25 cellular contexts compared by ENCODE assay signal in genomic region chr7:17247357-17247756, GRCh38. TPM values are rescaled to one million over a fixed set of nuclear protein-coding genes. Genes with fewer than 3 reads are reported as not detected.
DNase-seq lines count a peak whose midpoint lies in the region; ATAC-seq, FAIRE-seq and TF ChIP-seq lines count a peak whose summit lies in the region.
"Had no signal": no experiment of that assay in that cellular context is flagged by ENCODE, and none has a peak within 500 bp of the region (broad histone marks: within the 10 kb centered on the region; RNA-seq: fewer than 3 reads in every experiment).

No MANE protein-coding gene starts in this region.

- no peak overlapping the region for H2BK15ac ChIP-seq in mesendoderm (replicated peaks; ENCODE audit: low read depth)

- H2BK5ac ChIP-seq in mesendoderm (ENCODE audit: low read length): no peak overlapping the region

- H3K4ac ChIP-seq in mesendoderm (ENCODE audit: low read depth, low read length): no peak overlapping the region

- H2AK5ac ChIP-seq in mesendoderm (ENCODE audit: low read length): no peak overlapping the region

- TF ChIP-seq CTCF in right atrium auricular region (IDR thresholded peaks at IDR 0.05) (no peak), heart right ventricle (IDR thresholded peaks at IDR 0.05) (no peak)

- H3K27ac ChIP-seq in right atrium auricular region: no peak overlapping the region
- H3K27ac ChIP-seq in heart right ventricle: no peak overlapping the region
- no peak overlapping the region for H3K27ac ChIP-seq in mesendoderm (ENCODE audit: low read depth, low read length)
- H3K27ac ChIP-seq: A549; BLaER1 treated with 17β-estradiol and CSF1 and Interleukin-3, amounts not matched to agents 10 nM and 100 nM had no signal

- intact Hi-C loops in Right ventricle myocardium inferior (cut with DNase I) (no loop called here), left ventricle myocardium superior (cut with micrococcal nuclease) (no loop called here), heart right ventricle (cut with DNase I) (no loop called here)

- no peak overlapping the region for H3K9ac ChIP-seq in mesendoderm (ENCODE audit: low read length)
- H3K9ac ChIP-seq: BLaER1 treated with 17β-estradiol and CSF1 and Interleukin-3, amounts not matched to agents 10 nM and 100 nM had no signal

- no peaks in the 10 kb centered on the region for H3K79me2 ChIP-seq in mesendoderm (ENCODE audit: control insufficient read depth, insufficient read depth, low read length)

- no peak overlapping the region for H4K8ac ChIP-seq in mesendoderm (ENCODE audit: low read depth, low read length)

- no peak overlapping the region for H3K4me2 ChIP-seq in mesendoderm (ENCODE audit: low read length)
- H3K4me2 ChIP-seq: A549; BLaER1 treated with 17β-estradiol and CSF1 and Interleukin-3, amounts not matched to agents 10 nM and 100 nM; GM23338 had no signal

- H3K18ac ChIP-seq in mesendoderm (ENCODE audit: low read length): no peak overlapping the region

- H3K4me1 ChIP-seq in right atrium auricular region (no peaks in the 10 kb centered on the region), heart right ventricle (no peaks in the 10 kb centered on the region), mesendoderm (ENCODE audit: control insufficient read depth, low read depth, low read length) (no peaks in the 10 kb centered on the region)
- H3K4me1 ChIP-seq: BE2C; BLaER1 treated with 17β-estradiol and CSF1 and Interleukin-3, amounts not matched to agents 10 nM and 100 nM; HAP-1 had no signal

- TF ChIP-seq POLR2A in H54 (IDR thresholded peaks at IDR 0.05; ENCODE audit: low read depth, low read length): no peak

- peak; percentile 33 for FAIRE-seq in H54 (lab: Jason Lieb, UNC)
- FAIRE-seq: A549, GM12891, GM18507 had no signal

- no peaks in the 10 kb centered on the region for H3K36me3 ChIP-seq in right atrium auricular region
- H3K36me3 ChIP-seq in heart right ventricle: no peaks in the 10 kb centered on the region
- H3K36me3 ChIP-seq in mesendoderm (ENCODE audit: control insufficient read depth, insufficient read depth, low read length): no peaks in the 10 kb centered on the region
- H3K36me3 ChIP-seq: BE2C; BLaER1 treated with 17β-estradiol and CSF1 and Interleukin-3, amounts not matched to agents 10 nM and 100 nM; HAP-1 had no signal

- no peak overlapping the region for H4K5ac ChIP-seq in mesendoderm (ENCODE audit: low read length)

- peak; percentile 42 for DNase-seq in Right ventricle myocardium inferior (ENCODE audit: missing footprints)
- no peak for DNase-seq in right atrium auricular region (ENCODE audit: low spot score)
- peak; percentile 37 for DNase-seq in left ventricle myocardium superior
- no peak for DNase-seq in heart right ventricle
- DNase-seq in H54 (ENCODE audit: insufficient read length, low spot score): no peak
- DNase-seq in mesendoderm: peak; percentile 26
- DNase-seq in activated CD4-positive, CD25-positive, alpha-beta regulatory T cell treated with anti-CD3 and anti-CD28 coated beads, Interleukin-2, amount 50 U/mL, for 72 hours: no peak
- no peak for DNase-seq in hippocampal formation (lab: John Stamatoyannopoulos, UW)
- DNase-seq: 8988T; ACHN; AML-193; BE2C; CD4-positive, alpha-beta T cell; CD8-positive, alpha-beta memory T cell; DMS53; DMS79 treated with DMSO at 0.1 percent for 48 hours; GF-D8; HFFc6 had no signal

- H3K27me3 ChIP-seq in right atrium auricular region (no peaks in the 10 kb centered on the region), heart right ventricle (no peaks in the 10 kb centered on the region), mesendoderm (ENCODE audit: insufficient read depth, low read length, poor library complexity) (no peaks in the 10 kb centered on the region)
- H3K27me3 ChIP-seq: BE2C; BLaER1 treated with 17β-estradiol and CSF1 and Interleukin-3, amounts not matched to agents 10 nM and 100 nM had no signal

- no peak overlapping the region for H3K23ac ChIP-seq in mesendoderm (ENCODE audit: low read length)

- 78 to 79% methylated on average over 6 of the region's 6 CpGs for WGBS in heart right ventricle, 2 donors
- WGBS in mesendoderm (ENCODE audit: extremely low coverage, insufficient coverage, low lambda C conversion rate): no CpG with 5 or more reads among the region's 6 CpGs

- H2BK120ac ChIP-seq in mesendoderm (ENCODE audit: low read depth, low read length): no peak overlapping the region

- H3K9me3 ChIP-seq in right atrium auricular region (no peaks in the 10 kb centered on the region), heart right ventricle (peaks cover 0 to under 1% (median 0%) of the 10 kb centered on the region in 11 donors)
- H3K9me3 ChIP-seq: A549, BE2C, HAP-1 had no signal

- no peaks in the 10 kb centered on the region for H3K79me1 ChIP-seq in mesendoderm (ENCODE audit: low read length)

- H3K56ac ChIP-seq in mesendoderm (ENCODE audit: low read length): no peak overlapping the region

- ATAC-seq in Right ventricle myocardium inferior (peak; percentile 57), left ventricle myocardium superior (peak; percentile 54), heart right ventricle (no peak)
- ATAC-seq: A549, GM23338 had no signal

- no peak overlapping the region for H3K4me3 ChIP-seq in right atrium auricular region
- no peak overlapping the region for H3K4me3 ChIP-seq in heart right ventricle
- H3K4me3 ChIP-seq in mesendoderm (ENCODE audit: low read length): no peak overlapping the region
- H3K4me3 ChIP-seq: A549; BLaER1 treated with 17β-estradiol and CSF1 and Interleukin-3, amounts not matched to agents 10 nM and 100 nM; GM23338; HAP-1 had no signal

RNA-seq across cellular contexts. Expression of gene AHR, which starts 51.1 kb away (rescaled TPM):
- 29.6 TPM for total RNA-seq in Right ventricle myocardium inferior
- total RNA-seq in right atrium auricular region: 10 to 100 TPM; 38.7 to 45.4 TPM
- total RNA-seq in left ventricle myocardium superior: 37.9 TPM
- total RNA-seq in heart right ventricle: 10 to 100 TPM; 20.8 to 52.8 (median 34.7) TPM
- 1 to 10 TPM; 5.3 to 8.3 TPM for polyA plus RNA-seq in heart right ventricle
- 2.1 TPM for polyA plus RNA-seq in mesendoderm (2013, experiment 1 of 2)
- 2.8 TPM for polyA plus RNA-seq in mesendoderm (2013, experiment 2 of 2)
- total RNA-seq: G401 had no signal

Comparison
In these comparisons a context has a peak if more than half of its experiments do, and no peak if none do; other contexts are left out.
1. ATAC-seq: peak in Right ventricle myocardium inferior (single experiment) and left ventricle myocardium superior (single experiment); none in heart right ventricle (0 of 8).
2. DNase-seq: peak in Right ventricle myocardium inferior (single experiment), left ventricle myocardium superior (single experiment) and mesendoderm (single experiment); none in right atrium auricular region (single experiment), heart right ventricle (0 of 2), H54 (single experiment), activated CD4-positive, CD25-positive, alpha-beta regulatory T cell treated with anti-CD3 and anti-CD28 coated beads, Interleukin-2, amount 50 U/mL, for 72 hours (single experiment) and hippocampal formation (0 of 2).